ENCODE assay signal across 6 cellular contexts in the genomic region with DNA sequence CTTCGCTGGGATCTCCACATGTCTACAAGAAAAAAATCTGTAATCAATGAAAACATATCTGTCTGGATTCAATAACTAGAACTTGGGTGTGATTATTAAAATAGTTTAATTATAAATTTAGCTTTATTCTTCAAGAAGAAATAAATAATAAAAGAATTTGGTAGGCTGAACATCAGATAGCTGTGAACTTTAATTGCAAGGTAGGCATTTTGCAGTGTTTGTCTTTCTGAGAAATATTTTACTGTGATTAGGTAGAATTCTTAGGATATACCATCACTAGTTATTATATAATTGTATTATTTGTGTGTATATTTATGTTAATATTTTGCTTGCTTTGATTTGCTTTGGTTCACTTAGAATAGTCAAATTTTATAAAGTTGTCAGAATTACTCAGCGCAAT.
"Had no signal": no experiment of that assay in that cellular context is flagged by ENCODE, and none has a peak within 500 bp of the region (broad histone marks: within the 10 kb centered on the region; RNA-seq: fewer than 3 reads in every experiment).

No MANE protein-coding gene starts in this region.

- ATAC-seq: K562 had no signal

- H3K4me2 ChIP-seq: KMS-11 had no signal

- H3K27ac ChIP-seq: HL-60, KMS-11 had no signal

- H3K9ac ChIP-seq: KMS-11 had no signal

- FAIRE-seq: HTR-8/SVneo, K562 had no signal

- DNase-seq: KBM-7, KG1 had no signal

- H3K4me3 ChIP-seq: K562 had no signal
